ENCODE assay signal across 16 cellular contexts in genomic region chr7:52260046-52260665, GRCh38.
DNase-seq lines count a peak whose midpoint lies in the region; ATAC-seq, FAIRE-seq and TF ChIP-seq lines count a peak whose summit lies in the region.
"Had no signal": no experiment of that assay in that cellular context is flagged by ENCODE, and none has a peak within 500 bp of the region (broad histone marks: within the 10 kb centered on the region; RNA-seq: fewer than 3 reads in every experiment).

No MANE protein-coding gene starts in this region.

- peak; percentile 16 to 24 for DNase-seq in AML-193 (lab: John Stamatoyannopoulos, UW)
- peak; percentile 52 for DNase-seq in H9
- no peak for DNase-seq in Panc1 (ENCODE audit: low read depth, low spot score)
- peak; percentile 53 for DNase-seq in iPS-NIHi11 (ENCODE audit: low spot score)
- DNase-seq in frontal cortex (ENCODE audit: low spot score in 2 of 2): no peak
- DNase-seq in head of caudate nucleus: no peak
- DNase-seq in naive thymus-derived CD8-positive, alpha-beta T cell: no peak
- DNase-seq: activated CD4-positive, CD25-positive, alpha-beta regulatory T cell treated with anti-CD3 and anti-CD28 coated beads, Interleukin-2, amount 50 U/mL, for 72 hours; activated T-cell treated with anti-CD3 and anti-CD28 coated beads, Interleukin-2, amount 50 U/mL, for 48 hours; anterior cingulate cortex; heart left ventricle; KG1; NCI-H2081 treated with DMSO at 0.1 percent for 48 hours had no signal

- no TSS peak for BruUV-seq in Panc1 (replicated peaks; lab: Mats Ljungman, UMichigan)

- no peak overlapping the region for H2BK12ac ChIP-seq in H9 (ENCODE audit: insufficient read length, low read depth, low read length)

- H4K5ac ChIP-seq in H9 (ENCODE audit: insufficient read length, low read depth, low read length): no peak overlapping the region

- in situ Hi-C loops in Panc1 (cut with HindIII; ENCODE audit: low pct_unique_long_range_greater_than_20kb, low sequenced_read_pairs): no loop called here

- POLR2A ChIA-PET in Panc1 (lab: Charles Lee): no interaction called here
- POLR2A ChIA-PET in naive thymus-derived CD8-positive, alpha-beta T cell (lab: Charles Lee): no interaction called here

- ATAC-seq in Panc1 (no peak), HG03280 (IDR thresholded peaks at IDR 0.05; ENCODE audit: unreplicated experiment) (no peak)
- ATAC-seq in naive thymus-derived CD8-positive, alpha-beta T cell: no peak
- ATAC-seq: heart left ventricle; stimulated activated memory B cell treated with anti-CD40 and anti-IgM and Interleukin-4, amounts not matched to agents 10 μg/mL and 1 μg/mL and 100 μg/mL, for 72 hours had no signal

- no CpG with 5 or more reads among the region's 6 CpGs for WGBS in H9 (ENCODE audit: extremely low coverage, insufficient read length, low lambda C conversion rate)

- no peak overlapping the region for H2BK120ac ChIP-seq in H9 (ENCODE audit: low read depth, low read length, poor library complexity, severe bottlenecking)

- no peaks in the 10 kb centered on the region for H3K4me1 ChIP-seq in H9 (ENCODE audit: insufficient read depth, low read length)
- H3K4me1 ChIP-seq in Panc1 (ENCODE audit: control insufficient read depth, insufficient read depth, low read length): no peaks in the 10 kb centered on the region
- H3K4me1 ChIP-seq: heart left ventricle had no signal

- H3K27ac ChIP-seq in H9 (ENCODE audit: insufficient read length, low read depth, low read length) (no peak overlapping the region), Panc1 (ENCODE audit: low read length) (no peak overlapping the region)
- H3K27ac ChIP-seq: BLaER1 treated with 17β-estradiol and CSF1 and Interleukin-3, amounts not matched to agents 10 nM and 100 nM; heart left ventricle had no signal

- H3K4me2 ChIP-seq in H9 (ENCODE audit: insufficient read depth, insufficient read length, low read length): no peak overlapping the region
- H3K4me2 ChIP-seq: BLaER1 treated with 17β-estradiol and CSF1 and Interleukin-3, amounts not matched to agents 10 nM and 100 nM had no signal

- peaks cover 8 to 13% of the 10 kb centered on the region in 2 experiments for H3K4me1 Mint-ChIP-seq in H9
- no peaks in the 10 kb centered on the region for H3K4me1 Mint-ChIP-seq in naive thymus-derived CD8-positive, alpha-beta T cell
- H3K4me1 Mint-ChIP-seq: stimulated activated memory B cell treated with anti-CD40 and anti-IgM and Interleukin-4, amounts not matched to agents 10 μg/mL and 1 μg/mL and 100 μg/mL, for 72 hours had no signal

- H3K4me3 Mint-ChIP-seq in H9: no peak overlapping the region
- H3K4me3 Mint-ChIP-seq in naive thymus-derived CD8-positive, alpha-beta T cell: no peak overlapping the region
- H3K4me3 Mint-ChIP-seq: stimulated activated memory B cell treated with anti-CD40 and anti-IgM and Interleukin-4, amounts not matched to agents 10 μg/mL and 1 μg/mL and 100 μg/mL, for 72 hours had no signal

- H3T11ph ChIP-seq in H9 (ENCODE audit: low read length): no peak overlapping the region

- H3K4me3 ChIP-seq in Panc1 (ENCODE audit: low read depth in 2 of 2, low read length in 2 of 2): no peak overlapping the region
- H3K4me3 ChIP-seq: BLaER1 treated with 17β-estradiol and CSF1 and Interleukin-3, amounts not matched to agents 10 nM and 100 nM; heart left ventricle had no signal

- intact Hi-C loops in Panc1 (cut with micrococcal nuclease; ENCODE audit: unreplicated experiment) (no loop called here), head of caudate nucleus (cut with DNase I) (no loop called here)

- peaks cover 0 to 2% of the 10 kb centered on the region in 2 experiments; a peak in 2 of 5 replicates for H3K9me3 Mint-ChIP-seq in H9
- H3K9me3 Mint-ChIP-seq in naive thymus-derived CD8-positive, alpha-beta T cell: peaks cover 0 to 28% (median 4%) of the 10 kb centered on the region in 9 donors

- H2BK20ac ChIP-seq in H9 (ENCODE audit: low read depth, low read length, poor library complexity, severe bottlenecking): no peak overlapping the region

- no peaks in the 10 kb centered on the region for H3K27me3 Mint-ChIP-seq in H9 (ENCODE audit: low read depth)
- no peaks in the 10 kb centered on the region for H3K27me3 Mint-ChIP-seq in naive thymus-derived CD8-positive, alpha-beta T cell
- H3K27me3 Mint-ChIP-seq: stimulated activated memory B cell treated with anti-CD40 and anti-IgM and Interleukin-4, amounts not matched to agents 10 μg/mL and 1 μg/mL and 100 μg/mL, for 72 hours had no signal

- no peak overlapping the region for H3K18ac ChIP-seq in H9 (ENCODE audit: insufficient read length, low read depth, low read length)

- H3K9me3 ChIP-seq in H9 (ENCODE audit: control insufficient read depth, low read depth, low read length) (no peaks in the 10 kb centered on the region), Panc1 (ENCODE audit: control insufficient read depth, insufficient read depth, low read depth, low read length) (no peaks in the 10 kb centered on the region)
- H3K9me3 ChIP-seq: BLaER1 treated with 17β-estradiol and CSF1 and Interleukin-3, amounts not matched to agents 10 nM and 100 nM; heart left ventricle had no signal

- H2AFZ ChIP-seq in H9 (ENCODE audit: low read length): no peak overlapping the region

- no peak overlapping the region for H2BK5ac ChIP-seq in H9 (ENCODE audit: insufficient read length, low read length)

- TF ChIP-seq CTCF in H9 (conservative IDR thresholded peaks at IDR 0.05): peak; percentile 78
- peak; percentile 33; the same call in 1 of the 2 replicates for TF ChIP-seq CTCF in Panc1 (IDR thresholded peaks at IDR 0.05)

- no peaks in the 10 kb centered on the region for H3K79me2 ChIP-seq in H9 (ENCODE audit: insufficient read depth, low read length)

- H4K20me1 ChIP-seq in H9 (ENCODE audit: control insufficient read depth, insufficient read depth, insufficient read length): no peaks in the 10 kb centered on the region
- H4K20me1 ChIP-seq: BLaER1 treated with 17β-estradiol and CSF1 and Interleukin-3, amounts not matched to agents 10 nM and 100 nM had no signal

- no peaks in the 10 kb centered on the region for H3K79me1 ChIP-seq in H9 (ENCODE audit: insufficient read depth, low read depth, low read length, poor library complexity, severe bottlenecking)

- H3K27ac Mint-ChIP-seq in H9: no peak overlapping the region
- H3K27ac Mint-ChIP-seq in naive thymus-derived CD8-positive, alpha-beta T cell: no peak overlapping the region
- H3K27ac Mint-ChIP-seq: stimulated activated memory B cell treated with anti-CD40 and anti-IgM and Interleukin-4, amounts not matched to agents 10 μg/mL and 1 μg/mL and 100 μg/mL, for 72 hours had no signal

- no peak overlapping the region for H3K23ac ChIP-seq in H9 (ENCODE audit: insufficient read length, low read depth, low read length)

- H4K91ac ChIP-seq in H9 (ENCODE audit: insufficient read length, low read depth, low read length): no peak overlapping the region

- H4K8ac ChIP-seq in H9 (replicated peaks; ENCODE audit: insufficient read length, low read depth, low read length): no peak overlapping the region

- H3K14ac ChIP-seq in H9 (ENCODE audit: insufficient read depth, low read length): no peak overlapping the region

- peaks cover 0 to 8% (median 0%) of the 10 kb centered on the region in 3 experiments; a peak in 5 of 7 replicates for H3K36me3 Mint-ChIP-seq in H9 (ENCODE audit: insufficient read depth in 1 of 3, low read depth in 3 of 3)
- H3K36me3 Mint-ChIP-seq in naive thymus-derived CD8-positive, alpha-beta T cell: no peaks in the 10 kb centered on the region
- H3K36me3 Mint-ChIP-seq: stimulated activated memory B cell treated with anti-CD40 and anti-IgM and Interleukin-4, amounts not matched to agents 10 μg/mL and 1 μg/mL and 100 μg/mL, for 72 hours had no signal

- CTCF ChIA-PET in Panc1 (lab: Charles Lee): no interaction called here

- no peaks in the 10 kb centered on the region for H3K23me2 ChIP-seq in H9 (ENCODE audit: insufficient read length, low read depth, low read length, poor library complexity, severe bottlenecking)

- H3K27me3 ChIP-seq in H9 (ENCODE audit: insufficient read depth, low read length) (no peaks in the 10 kb centered on the region), Panc1 (ENCODE audit: control insufficient read depth, insufficient read depth, low read length) (no peaks in the 10 kb centered on the region)
- H3K27me3 ChIP-seq: BLaER1 treated with 17β-estradiol and CSF1 and Interleukin-3, amounts not matched to agents 10 nM and 100 nM; heart left ventricle had no signal

- no peak overlapping the region for H2BK15ac ChIP-seq in H9 (ENCODE audit: low read depth, low read length)

- H3K9ac ChIP-seq in H9 (ENCODE audit: extremely low read depth, insufficient read length, low read length): no peak overlapping the region
- H3K9ac ChIP-seq: BLaER1 treated with 17β-estradiol and CSF1 and Interleukin-3, amounts not matched to agents 10 nM and 100 nM had no signal

- FAIRE-seq in frontal cortex (lab: Jason Lieb, UNC): no peak

- no peaks in the 10 kb centered on the region for H3K36me3 ChIP-seq in Panc1 (ENCODE audit: control insufficient read depth, insufficient read depth, low read length)
- H3K36me3 ChIP-seq: BLaER1 treated with 17β-estradiol and CSF1 and Interleukin-3, amounts not matched to agents 10 nM and 100 nM; heart left ventricle had no signal

- H3K56ac ChIP-seq in H9 (ENCODE audit: insufficient read length, low read depth, low read length): no peak overlapping the region

- no peak overlapping the region for H2AK5ac ChIP-seq in H9 (ENCODE audit: insufficient read length, low read length)

- no peak overlapping the region for H3K4ac ChIP-seq in H9 (ENCODE audit: low read depth, low read length)

Comparison
In these comparisons a context has a peak if more than half of its experiments do, and no peak if none do; other contexts are left out.
1. DNase-seq: peak in AML-193 (2 of 2), H9 (single experiment) and iPS-NIHi11 (single experiment); none in Panc1 (single experiment), frontal cortex (0 of 2), head of caudate nucleus (0 of 42) and naive thymus-derived CD8-positive, alpha-beta T cell (0 of 10).